ENCODE assay signal across 9 cellular contexts in the genomic region with DNA sequence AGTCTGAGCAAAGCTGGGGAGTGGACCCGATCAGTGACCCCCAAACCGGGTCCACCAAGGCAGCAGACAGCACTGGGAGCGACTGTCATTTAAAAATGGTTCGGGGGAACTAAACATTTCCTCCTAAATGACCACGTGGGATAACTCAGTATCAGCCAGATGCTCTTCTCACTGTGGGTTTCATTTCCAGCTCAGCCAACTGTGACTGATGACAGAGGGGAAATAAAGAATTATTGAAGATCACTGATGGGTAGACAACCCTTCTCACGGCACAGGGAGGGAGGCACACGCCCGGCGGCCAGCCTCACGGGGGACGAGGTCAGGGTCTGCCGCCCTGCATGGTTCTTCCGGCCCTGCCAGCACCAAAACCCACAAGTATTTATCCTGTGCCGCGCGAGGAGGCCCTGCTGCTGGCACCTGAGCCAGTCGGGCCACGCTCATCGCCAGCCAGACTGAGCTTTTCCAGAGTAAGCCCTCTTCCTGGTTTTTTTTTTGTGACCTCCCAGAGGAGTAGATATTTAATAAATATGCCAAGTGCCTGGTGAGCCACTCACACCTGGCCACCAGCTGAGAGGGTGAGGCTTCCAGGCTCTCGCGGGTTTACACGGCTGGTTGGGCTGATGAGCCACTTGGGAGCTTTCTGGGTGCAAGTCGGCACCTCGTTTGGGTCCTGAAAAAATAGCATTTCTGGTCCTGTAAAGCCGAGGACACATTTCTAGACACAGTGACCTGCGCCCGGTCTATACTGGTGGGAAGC. TPM values are rescaled to one million over a fixed set of nuclear protein-coding genes. Genes with fewer than 3 reads are reported as not detected.
DNase-seq lines count a peak whose midpoint lies in the region; ATAC-seq lines count a peak whose summit lies in the region.
"Had no signal": no experiment of that assay in that cellular context is flagged by ENCODE, and none has a peak within 500 bp of the region (broad histone marks: within the 10 kb centered on the region; RNA-seq: fewer than 3 reads in every experiment).

No MANE protein-coding gene starts in this region.

- peaks cover 17% of the 10 kb centered on the region for H3K27me3 Mint-ChIP-seq in activated CD8-positive, alpha-beta memory T cell treated with anti-CD3 and anti-CD28 coated beads, Interleukin-2, amount 10 ng/mL, durations not matched to agents 7 days and 5 days

- DNase-seq in NCI-H2081 (lab: John Stamatoyannopoulos, UW) (peak; percentile 40 to 68), NCI-H2081 treated with DMSO at 0.1 percent for 48 hours (lab: John Stamatoyannopoulos, UW) (no peak), NCI-H345 (lab: John Stamatoyannopoulos, UW) (peak; percentile 90), MG63 (no peak)
- no peak for DNase-seq in activated CD8-positive, alpha-beta memory T cell treated with anti-CD3 and anti-CD28 coated beads, Interleukin-2, amount 10 ng/mL, durations not matched to agents 7 days and 5 days
- DNase-seq in activated CD8-positive, alpha-beta memory T cell treated with anti-CD3 and anti-CD28 coated beads, Interleukin-2, amount 50 U/mL, for 48 hours = no peak

- H3K4me3 Mint-ChIP-seq in activated CD8-positive, alpha-beta memory T cell treated with anti-CD3 and anti-CD28 coated beads, Interleukin-2, amount 10 ng/mL, durations not matched to agents 7 days and 5 days = no peak overlapping the region

- H3K9me3 ChIP-seq in iPS-18c (ENCODE audit: control insufficient read depth, insufficient read depth, low read length) (no peaks in the 10 kb centered on the region), MG63 (no peaks in the 10 kb centered on the region)
- H3K9me3 ChIP-seq: A549 had no signal

- CTCF ChIA-PET in activated CD8-positive, alpha-beta memory T cell treated with anti-CD3 and anti-CD28 coated beads, Interleukin-2, amount 10 ng/mL, durations not matched to agents 7 days and 5 days (lab: Charles Lee) = interaction anchor here (0.6 to 1.2 kb wide), 3 partner anchors 14 to 710 kb away, joined by 3 to 4 read pairs (median 3); no protein-coding TSS in a partner anchor

- no peak overlapping the region for H3K27ac Mint-ChIP-seq in activated CD8-positive, alpha-beta memory T cell treated with anti-CD3 and anti-CD28 coated beads, Interleukin-2, amount 10 ng/mL, durations not matched to agents 7 days and 5 days

- no peaks in the 10 kb centered on the region for H3K36me3 Mint-ChIP-seq in activated CD8-positive, alpha-beta memory T cell treated with anti-CD3 and anti-CD28 coated beads, Interleukin-2, amount 10 ng/mL, durations not matched to agents 7 days and 5 days

- no peaks in the 10 kb centered on the region for H3K9me3 Mint-ChIP-seq in activated CD8-positive, alpha-beta memory T cell treated with anti-CD3 and anti-CD28 coated beads, Interleukin-2, amount 10 ng/mL, durations not matched to agents 7 days and 5 days (ENCODE audit: low read depth)

- H3K27me3 ChIP-seq in MG63 = no peaks in the 10 kb centered on the region

- H3K4me3 ChIP-seq in iPS-18c (ENCODE audit: insufficient read depth, low read depth, low read length) (peak overlapping the region; percentile 9; the same call in 1 of the 2 replicates), MG63 (no peak overlapping the region)
- H3K4me3 ChIP-seq: A549 had no signal

- peaks cover 6% of the 10 kb centered on the region for H3K4me1 Mint-ChIP-seq in activated CD8-positive, alpha-beta memory T cell treated with anti-CD3 and anti-CD28 coated beads, Interleukin-2, amount 10 ng/mL, durations not matched to agents 7 days and 5 days

- ATAC-seq in HG02798 (IDR thresholded peaks at IDR 0.05; ENCODE audit: poor library complexity, unreplicated experiment) = peak; percentile 42
- no peak for ATAC-seq in activated CD8-positive, alpha-beta memory T cell treated with anti-CD3 and anti-CD28 coated beads, Interleukin-2, amount 10 ng/mL, durations not matched to agents 7 days and 5 days
- ATAC-seq: A549 had no signal

- no peaks in the 10 kb centered on the region for H3K36me3 ChIP-seq in MG63

RNA-seq across cellular contexts. Expression of a gene that starts 6.2 kb away (rescaled TPM):
- total RNA-seq in MG63 (2014; rRNA removed; shearing (Covaris generic); ENCODE audit: low replicate concordance) = 8.3 and 12.9 TPM in 2 replicates
- 1 to 10 TPM; 3.3 TPM for total RNA-seq in activated CD8-positive, alpha-beta memory T cell treated with anti-CD3 and anti-CD28 coated beads, Interleukin-2, amount 10 ng/mL, durations not matched to agents 7 days and 5 days

RNA-seq across cellular contexts. Expression of a gene that starts 54.8 kb away (rescaled TPM):
- 3.0 TPM in 1 of 2 replicates, not detected in the other for total RNA-seq in MG63 (2014; rRNA removed; shearing (Covaris generic); ENCODE audit: low replicate concordance)
- 1 to 10 TPM; 1.6 to 2.6 TPM for total RNA-seq in activated CD8-positive, alpha-beta memory T cell treated with anti-CD3 and anti-CD28 coated beads, Interleukin-2, amount 10 ng/mL, durations not matched to agents 7 days and 5 days

Comparison
In these comparisons a context has a peak if more than half of its experiments do, and no peak if none do; other contexts are left out.
1. DNase-seq: peak in NCI-H2081 (2 of 2) and NCI-H345 (single experiment); none in NCI-H2081 treated with DMSO at 0.1 percent for 48 hours (single experiment), MG63 (single experiment), activated CD8-positive, alpha-beta memory T cell treated with anti-CD3 and anti-CD28 coated beads, Interleukin-2, amount 10 ng/mL, durations not matched to agents 7 days and 5 days (single experiment) and activated CD8-positive, alpha-beta memory T cell treated with anti-CD3 and anti-CD28 coated beads, Interleukin-2, amount 50 U/mL, for 48 hours (single experiment).